26 cellular contexts compared by ENCODE assay signal in the genomic region with DNA sequence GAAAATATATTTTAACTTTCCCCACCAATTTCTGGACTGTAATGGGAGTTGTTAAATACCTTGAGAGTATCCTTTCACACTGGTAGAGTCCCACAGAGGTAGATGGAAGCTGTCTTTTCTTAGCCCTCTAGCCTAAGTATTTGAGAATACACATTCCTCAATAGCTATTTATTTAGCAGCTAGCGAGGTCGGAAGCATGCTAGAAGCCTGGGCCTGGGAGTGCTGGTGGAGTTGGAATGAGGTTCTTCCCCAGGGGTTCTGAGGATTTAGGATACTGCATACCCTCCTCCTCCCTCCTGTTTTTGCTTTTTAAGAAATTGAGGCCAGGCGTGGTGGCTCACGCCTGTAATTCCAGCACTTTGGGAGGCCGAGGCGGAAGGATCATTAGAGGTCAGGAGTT.
"Had no signal": no experiment of that assay in that cellular context is flagged by ENCODE, and none has a peak within 500 bp of the region (broad histone marks: within the 10 kb centered on the region; RNA-seq: fewer than 3 reads in every experiment).

No MANE protein-coding gene starts in this region.

- H3K9me3 ChIP-seq: SJCRH30 had no signal

- H3K4me1 ChIP-seq: SJCRH30 had no signal

- H3K36me3 ChIP-seq: brain microvascular endothelial cell, SJCRH30 had no signal

- H3K27me3 Mint-ChIP-seq: activated CD4-positive, alpha-beta T cell treated with anti-CD3 and anti-CD28 coated beads for 36 hours; activated naive CD8-positive, alpha-beta T cell; activated naive CD8-positive, alpha-beta T cell treated with anti-CD3 and anti-CD28 coated beads, Interleukin-2, amount 50 U/mL, for 24 hours had no signal

- DNase-seq: activated CD4-positive, alpha-beta T cell treated with anti-CD3 and anti-CD28 coated beads for 36 hours; activated CD4-positive, alpha-beta T cell treated with anti-CD3 and anti-CD28 coated beads, Interleukin-2, amount 10 ng/mL, durations not matched to agents 7 days and 5 days; activated CD4-positive, alpha-beta T cell treated with anti-CD3 and anti-CD28 coated beads, Interleukin-2, amount 50 U/mL, for 48 hours; activated CD8-positive, alpha-beta T cell treated with anti-CD3 and anti-CD28 coated beads, Interleukin-2, amount 10 ng/mL, durations not matched to agents 7 days and 5 days; activated effector memory CD4-positive, alpha-beta T cell treated with Interleukin-2 at 50 U/mL for 16 hours; activated naive CD4-positive, alpha-beta T cell treated with anti-CD3 and anti-CD28 coated beads, Interleukin-2, amount 10 ng/mL, durations not matched to agents 7 days and 5 days; activated naive CD8-positive, alpha-beta T cell treated with anti-CD3 and anti-CD28 coated beads, Interleukin-2, amount 50 U/mL, for 24 hours; activated T-cell treated with anti-CD3 and anti-CD28 coated beads, Interleukin-2, amount 50 U/mL, for 4 hours; anterior cingulate cortex; brain microvascular endothelial cell; central memory CD4-positive, alpha-beta T cell; Karpas-422; NCI-H1105; NCI-H1417 treated with DMSO at 0.1 percent for 48 hours; NCI-H187 treated with DMSO at 0.1 percent for 48 hours; NCI-H2081; NCI-H345; NCI-H524 treated with DMSO at 0.1 percent for 48 hours; SHP77; SJCRH30; T1000 had no signal

- ATAC-seq: activated CD4-positive, alpha-beta T cell treated with anti-CD3 and anti-CD28 coated beads for 36 hours; activated CD4-positive, CD25-positive, alpha-beta regulatory T cell treated with anti-CD3 and anti-CD28 coated beads, Interleukin-2, amount 50 U/mL, for 24 hours; activated CD8-positive, alpha-beta T cell treated with anti-CD3 and anti-CD28 coated beads, Interleukin-2, amount 10 ng/mL, durations not matched to agents 7 days and 5 days; activated naive CD8-positive, alpha-beta T cell treated with anti-CD3 and anti-CD28 coated beads, Interleukin-2, amount 50 U/mL, for 24 hours; activated T-cell treated with anti-CD3 and anti-CD28 coated beads, Interleukin-2, amount 50 U/mL, for 4 hours; Panc1 had no signal

- H3K9me3 Mint-ChIP-seq: activated CD4-positive, alpha-beta T cell treated with anti-CD3 and anti-CD28 coated beads, Interleukin-2, amount 10 ng/mL, durations not matched to agents 7 days and 5 days; activated naive CD4-positive, alpha-beta T cell treated with anti-CD3 and anti-CD28 coated beads, Interleukin-2, amount 10 ng/mL, durations not matched to agents 7 days and 5 days; activated naive CD8-positive, alpha-beta T cell treated with anti-CD3 and anti-CD28 coated beads, Interleukin-2, amount 50 U/mL, for 24 hours; activated T-cell treated with anti-CD3 and anti-CD28 coated beads, Interleukin-2, amount 50 U/mL, for 4 hours; activated T-helper 1 cell treated with anti-CD3 and anti-CD28 coated beads, Interleukin-12 subunit alpha, Interleukin-12 subunit beta, Interleukin-2, Interleukin-4 antibody, amounts not matched to agents 30 ng/mL and 10 ng/mL and 1 ng/mL, durations not matched to agents 14 hours and 24 hours and 36 hours had no signal

- H3K4me3 ChIP-seq: SJCRH30, SK-N-MC had no signal

- H3K27me3 ChIP-seq: brain microvascular endothelial cell, SJCRH30 had no signal

- H3K27ac Mint-ChIP-seq: activated CD4-positive, alpha-beta T cell treated with anti-CD3 and anti-CD28 coated beads for 36 hours; activated CD4-positive, alpha-beta T cell treated with anti-CD3 and anti-CD28 coated beads, Interleukin-2, amount 10 ng/mL, durations not matched to agents 7 days and 5 days; activated CD8-positive, alpha-beta T cell treated with anti-CD3 and anti-CD28 coated beads, Interleukin-2, amount 10 ng/mL, durations not matched to agents 7 days and 5 days; activated naive CD4-positive, alpha-beta T cell treated with anti-CD3 and anti-CD28 coated beads, Interleukin-2, amount 10 ng/mL, durations not matched to agents 7 days and 5 days; activated naive CD8-positive, alpha-beta T cell; activated naive CD8-positive, alpha-beta T cell treated with anti-CD3 and anti-CD28 coated beads, Interleukin-2, amount 50 U/mL, for 24 hours; activated T-helper 1 cell treated with anti-CD3 and anti-CD28 coated beads, Interleukin-12 subunit alpha, Interleukin-12 subunit beta, Interleukin-2, Interleukin-4 antibody, amounts not matched to agents 30 ng/mL and 10 ng/mL and 1 ng/mL, durations not matched to agents 14 hours and 24 hours and 36 hours had no signal

- H3K4me3 Mint-ChIP-seq: activated CD4-positive, alpha-beta T cell treated with anti-CD3 and anti-CD28 coated beads for 36 hours; activated CD4-positive, alpha-beta T cell treated with anti-CD3 and anti-CD28 coated beads, Interleukin-2, amount 10 ng/mL, durations not matched to agents 7 days and 5 days; activated CD8-positive, alpha-beta T cell treated with anti-CD3 and anti-CD28 coated beads, Interleukin-2, amount 10 ng/mL, durations not matched to agents 7 days and 5 days; activated naive CD4-positive, alpha-beta T cell treated with anti-CD3 and anti-CD28 coated beads, Interleukin-2, amount 10 ng/mL, durations not matched to agents 7 days and 5 days; activated naive CD8-positive, alpha-beta T cell; activated naive CD8-positive, alpha-beta T cell treated with anti-CD3 and anti-CD28 coated beads, Interleukin-2, amount 50 U/mL, for 24 hours; activated T-cell treated with anti-CD3 and anti-CD28 coated beads, Interleukin-2, amount 50 U/mL, for 4 hours; activated T-helper 1 cell treated with anti-CD3 and anti-CD28 coated beads, Interleukin-12 subunit alpha, Interleukin-12 subunit beta, Interleukin-2, Interleukin-4 antibody, amounts not matched to agents 30 ng/mL and 10 ng/mL and 1 ng/mL, durations not matched to agents 14 hours and 24 hours and 36 hours had no signal

- H3K27ac ChIP-seq: brain microvascular endothelial cell, SJCRH30, SK-N-MC had no signal

- H3K36me3 Mint-ChIP-seq: activated naive CD8-positive, alpha-beta T cell had no signal
